Comparison of ENCODE assay signal across 26 cellular contexts in the genomic region with DNA sequence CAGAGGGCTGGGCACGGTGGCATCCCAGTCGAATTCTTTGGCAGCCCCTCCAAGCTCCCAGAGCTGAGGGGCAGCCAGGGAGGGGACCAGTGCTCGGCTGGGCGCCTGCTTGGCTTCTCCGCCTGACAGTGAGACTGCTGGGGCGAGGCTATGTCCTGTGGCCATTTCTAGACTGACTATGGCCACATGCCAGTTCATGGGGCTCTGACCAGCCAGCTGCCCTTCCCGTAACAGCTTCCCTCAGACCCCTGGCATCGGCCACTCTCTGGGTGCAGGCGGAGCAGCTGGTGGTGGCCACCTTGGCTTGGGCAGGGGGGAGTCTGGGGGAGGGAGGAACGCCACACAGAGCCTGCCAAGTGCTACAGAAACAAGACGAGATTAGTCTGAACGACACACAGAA. TPM values are rescaled to one million over a fixed set of nuclear protein-coding genes. Genes with fewer than 3 reads are reported as not detected.
"Had no signal": no experiment of that assay in that cellular context is flagged by ENCODE, and none has a peak within 500 bp of the region (broad histone marks: within the 10 kb centered on the region; RNA-seq: fewer than 3 reads in every experiment).

No MANE protein-coding gene starts in this region.

- FAIRE-seq: colon, endothelial cell of umbilical vein, islet of Langerhans, small intestine, TTC549 had no signal

- H3K4me1 ChIP-seq: prostate gland had no signal

- ATAC-seq: activated CD8-positive, alpha-beta T cell treated with anti-CD3 and anti-CD28 coated beads, Interleukin-2, amount 10 ng/mL, durations not matched to agents 7 days and 5 days; body of pancreas; effector memory CD8-positive, alpha-beta T cell; esophagus mucosa; left colon; natural killer cell treated with Interleukin-12 subunit alpha and Interleukin-12 subunit beta and Interleukin-15 and Interleukin-18, amount 100 ng/mL, for 72 hours; right lobe of liver; stimulated activated memory B cell treated with anti-CD40 and anti-IgM and Interleukin-4, amounts not matched to agents 10 μg/mL and 1 μg/mL and 100 μg/mL, for 72 hours had no signal

- DNase-seq: activated CD4-positive, alpha-beta T cell treated with anti-CD3 and anti-CD28 coated beads, Interleukin-2, amount 50 U/mL, for 1 hour; activated CD4-positive, CD25-positive, alpha-beta regulatory T cell treated with anti-CD3 and anti-CD28 coated beads, Interleukin-2, amount 50 U/mL, for 72 hours; activated CD8-positive, alpha-beta T cell treated with anti-CD3 and anti-CD28 coated beads, Interleukin-2, amount 10 ng/mL, durations not matched to agents 7 days and 5 days; activated gamma-delta T cell treated with Interleukin-2 at 50 U/mL for 16 hours; body of pancreas; effector memory CD8-positive, alpha-beta T cell; foreskin melanocyte; left colon; small intestine; stimulated activated CD4-positive, alpha-beta T cell treated with anti-CD3 and anti-CD28 coated beads, Interleukin-2, amount 100 ng/mL, for 24 hours; T-helper 1 cell; WERI-Rb-1 had no signal

- H3K9me3 ChIP-seq: body of pancreas, ovary, prostate gland, right lobe of liver, thoracic aorta, vagina had no signal

- H3K27ac ChIP-seq: body of pancreas, cardiac muscle cell, ovary, prostate gland, right lobe of liver, thoracic aorta, vagina, WERI-Rb-1 had no signal

- H3K4me3 ChIP-seq: body of pancreas, cardiac muscle cell, lung, ovary, prostate gland, right lobe of liver, thoracic aorta, vagina had no signal

- H3K36me3 ChIP-seq: cardiac muscle cell, ovary, prostate gland, right lobe of liver, thoracic aorta, vagina had no signal

- H3K27me3 ChIP-seq: body of pancreas, cardiac muscle cell, ovary, right lobe of liver, vagina had no signal

RNA-seq across cellular contexts. Expression of a gene that starts 35.5 kb away (rescaled TPM):
- total RNA-seq: activated CD8-positive, alpha-beta T cell treated with anti-CD3 and anti-CD28 coated beads, Interleukin-2, amount 10 ng/mL, durations not matched to agents 7 days and 5 days had no signal
